ENCODE assay signal across 25 cellular contexts in genomic region chr2:19706332-19706731, GRCh38.
"Had no signal": no experiment of that assay in that cellular context is flagged by ENCODE, and none has a peak within 500 bp of the region (broad histone marks: within the 10 kb centered on the region; RNA-seq: fewer than 3 reads in every experiment).

No MANE protein-coding gene starts in this region.

- H3K9me3 ChIP-seq: left ventricle myocardium inferior, right lobe of liver, stomach had no signal

- H3K27ac Mint-ChIP-seq: activated CD4-positive, alpha-beta T cell treated with anti-CD3 and anti-CD28 coated beads, Interleukin-2, amount 10 ng/mL, durations not matched to agents 24 days and 14 days; natural killer cell had no signal

- H3K27ac ChIP-seq: brain microvascular endothelial cell, left ventricle myocardium inferior, parathyroid adenoma, right lobe of liver, stomach had no signal

- H3K36me3 Mint-ChIP-seq: natural killer cell had no signal

- FAIRE-seq: frontal cortex, kidney had no signal

- H3K9me3 Mint-ChIP-seq: activated CD4-positive, alpha-beta T cell treated with anti-CD3 and anti-CD28 coated beads, Interleukin-2, amount 10 ng/mL, durations not matched to agents 24 days and 14 days had no signal

- H3K36me3 ChIP-seq: brain microvascular endothelial cell, left ventricle myocardium inferior, right lobe of liver, stomach had no signal

- H3K9ac ChIP-seq: parathyroid adenoma had no signal

- H3K4me1 Mint-ChIP-seq: activated CD4-positive, alpha-beta T cell treated with anti-CD3 and anti-CD28 coated beads, Interleukin-2, amount 10 ng/mL, durations not matched to agents 24 days and 14 days; natural killer cell had no signal

- ATAC-seq: natural killer cell, right lobe of liver, SK-N-SH treated with all-trans-retinoic acid at 6 μM for 48 hours had no signal

- DNase-seq: activated CD4-positive, alpha-beta T cell treated with anti-CD3 and anti-CD28 coated beads, Interleukin-2, amount 10 ng/mL, durations not matched to agents 24 days and 14 days; activated CD4-positive, CD25-positive, alpha-beta regulatory T cell; activated CD8-positive, alpha-beta memory T cell treated with anti-CD3 and anti-CD28 coated beads for 24 hours; activated CD8-positive, alpha-beta memory T cell treated with anti-CD3 and anti-CD28 coated beads, Interleukin-2, amount 50 U/mL, for 48 hours; activated effector memory CD4-positive, alpha-beta T cell treated with anti-CD3 and anti-CD28 coated beads, Interleukin-2, amount 50 U/mL, for 16 hours; activated naive CD4-positive, alpha-beta T cell treated with anti-CD3 and anti-CD28 coated beads, Interleukin-2, amount 50 U/mL, for 16 hours; activated T-cell treated with anti-CD3 and anti-CD28 coated beads, Interleukin-2, amount 50 U/mL, for 48 hours; aorta; brain microvascular endothelial cell; cortex of kidney; effector CD8-positive, alpha-beta T cell; kidney; left ventricle myocardium inferior; mesendoderm; natural killer cell; right lobe of liver; stimulated activated CD4-positive, alpha-beta T cell treated with anti-CD3 and anti-CD28 coated beads, Interleukin-4, amount 100 ng/mL, for 1 hour; stomach; T-helper 1 cell; T-helper 9 cell; trophoblast cell had no signal

- H3K4me2 ChIP-seq: smooth muscle cell had no signal

- H3K4me1 ChIP-seq: parathyroid adenoma, right lobe of liver, stomach had no signal

- H3K4me3 ChIP-seq: left ventricle myocardium inferior, right lobe of liver, smooth muscle cell, stomach had no signal

- H2AFZ ChIP-seq: parathyroid adenoma had no signal

- H3K27me3 Mint-ChIP-seq: activated CD4-positive, alpha-beta T cell treated with anti-CD3 and anti-CD28 coated beads, Interleukin-2, amount 10 ng/mL, durations not matched to agents 24 days and 14 days had no signal

- H3K4me3 Mint-ChIP-seq: activated CD4-positive, alpha-beta T cell treated with anti-CD3 and anti-CD28 coated beads, Interleukin-2, amount 10 ng/mL, durations not matched to agents 24 days and 14 days; natural killer cell had no signal

- H3K79me2 ChIP-seq: parathyroid adenoma had no signal

- H3K27me3 ChIP-seq: brain microvascular endothelial cell, right lobe of liver, stomach had no signal
